Comparison of ENCODE assay signal across 2 cellular contexts in genomic region chr7:55649238-55649637, GRCh38.
A peak's percentile ranks its signal among the peaks of the same experiment; 100 is the strongest.
TF ChIP-seq lines count a peak whose summit lies in the region.

No MANE protein-coding gene starts in this region.

TF ChIP-seq in HepG2, 621 proteins besides CTCF, POLR2A, EP300 and RAD21:
- TF ChIP-seq ZNF274 (CRISPR knock-in tag; IDR thresholded peaks at IDR 0.05), result no peak
- TF ChIP-seq CEBPB (IDR thresholded peaks at IDR 0.05; ENCODE audit: borderline replicate concordance, low read depth, low read length), result peak; percentile 70
- TF ChIP-seq TFDP1 (CRISPR knock-in tag; IDR thresholded peaks at IDR 0.05; ENCODE audit: borderline replicate concordance), result no peak
TF ChIP-seq in HepG2: peak in this region for 1.

TF ChIP-seq in H1, 55 proteins besides CTCF, POLR2A, EP300 and RAD21:
- TF ChIP-seq SIX5 (IDR thresholded peaks at IDR 0.05; ENCODE audit: low read depth, low read length), result no peak
- no peak for TF ChIP-seq SRF (IDR thresholded peaks at IDR 0.05; ENCODE audit: low read depth, low read length)
- TF ChIP-seq, protein P1, sequence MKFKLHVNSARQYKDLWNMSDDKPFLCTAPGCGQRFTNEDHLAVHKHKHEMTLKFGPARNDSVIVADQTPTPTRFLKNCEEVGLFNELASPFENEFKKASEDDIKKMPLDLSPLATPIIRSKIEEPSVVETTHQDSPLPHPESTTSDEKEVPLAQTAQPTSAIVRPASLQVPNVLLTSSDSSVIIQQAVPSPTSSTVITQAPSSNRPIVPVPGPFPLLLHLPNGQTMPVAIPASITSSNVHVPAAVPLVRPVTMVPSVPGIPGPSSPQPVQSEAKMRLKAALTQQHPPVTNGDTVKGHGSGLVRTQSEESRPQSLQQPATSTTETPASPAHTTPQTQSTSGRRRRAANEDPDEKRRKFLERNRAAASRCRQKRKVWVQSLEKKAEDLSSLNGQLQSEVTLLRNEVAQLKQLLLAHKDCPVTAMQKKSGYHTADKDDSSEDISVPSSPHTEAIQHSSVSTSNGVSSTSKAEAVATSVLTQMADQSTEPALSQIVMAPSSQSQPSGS (IDR thresholded peaks at IDR 0.05; ENCODE audit: low read length), result no peak
- TF ChIP-seq CEBPB (IDR thresholded peaks at IDR 0.05; ENCODE audit: low read depth, low read length), result peak; percentile 31; the same call in 1 of the 2 replicates
